In the genomic region with DNA sequence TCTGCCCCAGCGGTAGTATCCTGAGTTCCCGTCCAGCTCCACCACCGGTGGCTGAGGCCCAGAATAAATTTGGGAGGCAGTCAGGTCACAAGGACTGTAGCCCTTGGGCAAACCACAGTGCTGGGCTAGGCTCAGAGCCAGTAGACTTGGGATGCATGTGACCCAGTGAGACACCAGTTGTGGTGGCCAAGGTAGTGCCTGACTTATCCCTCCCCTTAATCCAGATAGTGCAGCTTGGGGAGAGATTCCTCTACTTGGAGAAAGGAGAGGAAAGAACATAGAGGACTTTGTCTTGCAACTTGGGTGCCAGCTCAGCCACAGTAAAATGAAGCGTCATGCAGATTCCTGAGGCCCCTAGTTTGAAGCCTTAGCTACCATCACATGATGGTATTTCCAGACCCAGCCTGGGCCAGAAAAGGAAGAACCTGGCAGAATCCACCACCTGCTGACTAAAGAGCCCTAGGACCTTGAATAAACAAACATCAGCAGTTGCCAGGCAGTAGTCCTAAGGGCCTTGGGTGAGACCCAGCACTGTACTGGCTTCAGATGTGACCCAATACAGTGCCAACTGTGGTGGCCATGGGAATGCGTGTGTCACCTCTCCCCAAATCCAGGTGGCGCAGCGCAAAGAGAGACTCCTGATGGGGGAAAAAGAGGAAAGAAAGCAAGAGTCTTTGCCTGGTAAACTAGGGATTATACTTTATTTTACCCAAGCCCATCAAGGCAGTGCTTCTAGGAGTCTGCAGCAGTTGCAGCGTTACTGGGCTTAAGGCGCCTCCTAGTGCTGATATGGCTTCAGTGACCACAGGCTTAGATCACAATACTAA, we compare ENCODE assay signal across 8 cellular contexts. TPM values are rescaled to one million over a fixed set of nuclear protein-coding genes. Genes with fewer than 3 reads are reported as not detected.
DNase-seq lines count a peak whose midpoint lies in the region; ATAC-seq, FAIRE-seq and TF ChIP-seq lines count a peak whose summit lies in the region.

No MANE protein-coding gene starts in this region.

- TF ChIP-seq RAD21 in A549 (conservative IDR thresholded peaks at IDR 0.05 in 1 of 2, IDR thresholded peaks at IDR 0.05 in 1 of 2), result peak; percentile 90 to 93

- peaks cover 4% of the 10 kb centered on the region for H3K9me3 Mint-ChIP-seq in chondrocyte (ENCODE audit: low read depth)

- H3K4me2 ChIP-seq in A549, result no peak overlapping the region

- no peak for TF ChIP-seq POLR2A in A549 (IDR thresholded peaks at IDR 0.05; ENCODE audit: low read length)

- FAIRE-seq in A549 (lab: Jason Lieb, UNC), result no peak

- no peak for TF ChIP-seq EP300 in A549 (IDR thresholded peaks at IDR 0.05)

- ATAC-seq in A549, result peak; percentile 94 to 97
- ATAC-seq in GM18511 (IDR thresholded peaks at IDR 0.05; ENCODE audit: unreplicated experiment), result peak; percentile 94
- peak; percentile 79 for ATAC-seq in HG03097 (IDR thresholded peaks at IDR 0.05; ENCODE audit: low FRiP score, unreplicated experiment)

- no peak overlapping the region for H3K4me3 Mint-ChIP-seq in chondrocyte (ENCODE audit: unreplicated experiment)

- no peak overlapping the region for H3K4me3 ChIP-seq in A549

- no peak overlapping the region for H3K27ac ChIP-seq in A549

- POLR2A ChIA-PET in A549 (lab: Yijun Ruan, JAX), result no interaction called here

- DNase-seq in A549 (ENCODE audit: low read depth in 1 of 2, low spot score in 1 of 2) (peak; percentile 18 to 66), NCI-H2227 treated with DMSO at 0.1 percent for 48 hours (lab: John Stamatoyannopoulos, UW) (peak; percentile 19), chondrocyte (ENCODE audit: low spot score) (no peak), left kidney (ENCODE audit: low read depth, low spot score) (peak; percentile 89)
- DNase-seq in activated CD4-positive, CD25-positive, alpha-beta regulatory T cell treated with anti-CD3 and anti-CD28 coated beads, Interleukin-2, amount 50 U/mL, for 16 hours (ENCODE audit: low read depth, low spot score), result peak; percentile 26
- DNase-seq in stimulated activated CD4-positive, alpha-beta T cell treated with anti-CD3 and anti-CD28 coated beads, Interleukin-2, amount 100 ng/mL, for 48 hours, result peak; percentile 43 to 52

- WGBS in A549 (ENCODE audit: missing lambda C conversion rate), result 70% methylated on average over 8 of the region's 9 CpGs

- H3K27ac Mint-ChIP-seq in chondrocyte (ENCODE audit: unreplicated experiment), result no peak overlapping the region

- TF ChIP-seq CTCF in A549 (IDR thresholded peaks at IDR 0.05), result peak; percentile 78
- TF ChIP-seq CTCF in chondrocyte (IDR thresholded peaks at IDR 0.05), result peak; percentile 91

- no peaks in the 10 kb centered on the region for H3K36me3 Mint-ChIP-seq in chondrocyte (ENCODE audit: low read depth)

- peaks cover 11% of the 10 kb centered on the region for H3K4me1 Mint-ChIP-seq in chondrocyte (ENCODE audit: low read depth)

- H3K4me1 ChIP-seq in A549, result no peaks in the 10 kb centered on the region

- 0 out of 3 replicates have a peak, but pooled peaks cover under 1% of the 10 kb centered on the region for H3K9me3 ChIP-seq in A549

- no peaks in the 10 kb centered on the region for H3K27me3 Mint-ChIP-seq in chondrocyte (ENCODE audit: low read depth)

- CTCF ChIA-PET in A549 (lab: Yijun Ruan, JAX), result interaction anchor here (0.7 to 2.1 kb wide), 17 partner anchors 12 to 552 kb away, joined by 3 to 9 read pairs (median 4); a partner anchor contains a TSS

TF ChIP-seq in A549, 52 proteins besides CTCF, POLR2A, EP300 and RAD21:
- TF ChIP-seq JUN (IDR thresholded peaks at IDR 0.05) (no peak), SMC3 (IDR thresholded peaks at IDR 0.05) (peak; percentile 88), RFX5 (IDR thresholded peaks at IDR 0.05) (peak; percentile 53; the same call in 1 of the 2 replicates), ESRRA (IDR thresholded peaks at IDR 0.05; ENCODE audit: borderline replicate concordance, low read length) (no peak), NPAS2 (CRISPR knock-in tag; IDR thresholded peaks at IDR 0.05; ENCODE audit: borderline replicate concordance) (no peak), KDM5A (IDR thresholded peaks at IDR 0.05) (no peak), PHF8 (IDR thresholded peaks at IDR 0.05; ENCODE audit: borderline replicate concordance, low read depth) (no peak), CBX8 (IDR thresholded peaks at IDR 0.05) (no peak)
- TF ChIP-seq, protein P1, sequence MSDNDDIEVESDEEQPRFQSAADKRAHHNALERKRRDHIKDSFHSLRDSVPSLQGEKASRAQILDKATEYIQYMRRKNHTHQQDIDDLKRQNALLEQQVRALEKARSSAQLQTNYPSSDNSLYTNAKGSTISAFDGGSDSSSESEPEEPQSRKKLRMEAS (IDR thresholded peaks at IDR 0.05), result no peak
TF ChIP-seq in A549: peak in this region for 2.

RNA-seq across cellular contexts. Expression of a gene that starts 17.0 kb away (rescaled TPM):
- polyA plus RNA-seq in A549 (2011; rRNA removed), result 188 and 189 TPM in 2 replicates
- polyA plus RNA-seq in A549 (2012; cell fraction: cytosol; rRNA removed), result 45.2 and 54.7 TPM in 2 replicates
- 39.2 and 71.2 TPM in 2 replicates for polyA plus RNA-seq in A549 (2012; cell fraction: nucleus; rRNA removed)
- 46.0 to 56.2 TPM (median 46.9 TPM) in 3 replicates for polyA plus RNA-seq in A549 (2017; fragmentation: RNase III; extraction: RNeasy Plus Mini Kit Qiagen cat#74134 plus additional on column Dnase treatment)
- polyA minus RNA-seq in A549 (2011; rRNA and poly(A)+ RNA removed), result 54.8 and 67.1 TPM in 2 replicates
- 18.9 to 33.3 TPM (median 25.3 TPM) in 3 replicates for total RNA-seq in chondrocyte

RNA-seq across cellular contexts. Expression of a gene that starts 54.3 kb away (rescaled TPM):
- polyA plus RNA-seq in A549 (2011; rRNA removed), result 0.37 and 0.41 TPM in 2 replicates
- polyA plus RNA-seq in A549 (2012; cell fraction: cytosol; rRNA removed), result 0.01 TPM in 2 replicates
- 0.01 and 0.04 TPM in 2 replicates for polyA plus RNA-seq in A549 (2012; cell fraction: nucleus; rRNA removed)
- 0.01 to 0.03 TPM (median 0.01 TPM) in 3 replicates for polyA plus RNA-seq in A549 (2017; fragmentation: RNase III; extraction: RNeasy Plus Mini Kit Qiagen cat#74134 plus additional on column Dnase treatment)
- polyA minus RNA-seq in A549 (2011; rRNA and poly(A)+ RNA removed), result 1.1 and 1.4 TPM in 2 replicates
- 0.75 to 1.5 TPM (median 1.1 TPM) in 3 replicates for total RNA-seq in chondrocyte
